16 cellular contexts compared by ENCODE assay signal in the genomic region with DNA sequence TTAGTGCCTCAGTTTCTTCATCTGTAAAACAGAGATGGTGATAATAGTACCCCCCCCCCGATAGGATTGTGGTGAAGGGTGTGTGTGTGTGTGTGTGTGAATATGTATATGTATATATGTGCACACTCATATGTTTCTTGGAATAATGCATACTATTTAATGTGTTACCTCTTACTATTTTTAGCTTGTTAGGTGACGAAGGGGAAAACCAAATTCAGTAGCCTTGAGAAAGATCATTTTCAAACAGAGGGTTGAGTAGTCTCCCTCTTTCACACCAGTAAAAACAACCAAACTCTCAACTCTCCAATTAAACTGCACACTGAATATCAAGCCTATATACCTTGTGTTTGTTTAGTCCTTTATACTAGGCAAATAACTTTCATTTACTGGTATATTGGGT.
A peak's percentile ranks its signal among the peaks of the same experiment; 100 is the strongest.
DNase-seq lines count a peak whose midpoint lies in the region; ATAC-seq, FAIRE-seq and TF ChIP-seq lines count a peak whose summit lies in the region.
"Had no signal": no experiment of that assay in that cellular context is flagged by ENCODE, and none has a peak within 500 bp of the region (broad histone marks: within the 10 kb centered on the region; RNA-seq: fewer than 3 reads in every experiment).

No MANE protein-coding gene starts in this region.

- in situ Hi-C loops in GM12878 (cut with MboI) = no loop called here

- no peaks in the 10 kb centered on the region for H3K27me3 ChIP-seq in left ventricle myocardium inferior (ENCODE audit: low read depth)
- H3K27me3 ChIP-seq in heart left ventricle = no peaks in the 10 kb centered on the region
- H3K27me3 ChIP-seq in GM12878 (replicated peaks in 1 of 2; ENCODE audit: control insufficient read depth in 2 of 2, insufficient read depth in 2 of 2, low read length in 1 of 2) = no peaks in the 10 kb centered on the region
- H3K27me3 ChIP-seq in mesenchymal stem cell (ENCODE audit: control insufficient read depth in 1 of 2, insufficient read depth in 1 of 2, low read length in 2 of 2) = no peaks in the 10 kb centered on the region
- no peaks in the 10 kb centered on the region for H3K27me3 ChIP-seq in uterus
- H3K27me3 ChIP-seq in colonic mucosa = no peaks in the 10 kb centered on the region
- H3K27me3 ChIP-seq: BLaER1 treated with 17β-estradiol and CSF1 and Interleukin-3, amounts not matched to agents 10 nM and 100 nM had no signal

- H3K4ac ChIP-seq in mesenchymal stem cell (ENCODE audit: low read depth in 1 of 2, low read length in 2 of 2) = no peak overlapping the region

- no peak for ATAC-seq in heart left ventricle
- ATAC-seq in GM12878 = peak; percentile 59
- ATAC-seq in HG03457 (IDR thresholded peaks at IDR 0.05; ENCODE audit: unreplicated experiment) = no peak
- ATAC-seq: CD8-positive, alpha-beta T cell had no signal

- BruUV-seq in GM12878 (replicated peaks; lab: Mats Ljungman, UMichigan) = no TSS peak

- SMC1A ChIA-PET in GM12878 (lab: Charles Lee; ENCODE audit: uncharacterized antibody, unreplicated experiment) = interaction anchor here (0.9 to 2.3 kb wide), 13 partner anchors 9 to 448 kb away, joined by 3 to 9 read pairs (median 4); no protein-coding TSS in a partner anchor

- no peak overlapping the region for H2BK12ac ChIP-seq in mesenchymal stem cell (ENCODE audit: low read length in 2 of 2)

- CTCF ChIA-PET in GM12878 (lab: Yijun Ruan, JAX) = interaction anchor here (1.1 kb wide), 1 partner anchor 10 kb away, joined by 3 read pairs; no protein-coding TSS in a partner anchor

- H3K23ac ChIP-seq in mesenchymal stem cell (ENCODE audit: low read length in 2 of 2) = no peak overlapping the region

- TF ChIP-seq POLR2A in heart left ventricle (IDR thresholded peaks at IDR 0.05) (no peak), GM12878 (IDR thresholded peaks at IDR 0.05; ENCODE audit: low read depth, low read length) (no peak), uterus (IDR thresholded peaks at IDR 0.05) (no peak)

- intact Hi-C loops in left ventricle myocardium inferior (cut with micrococcal nuclease) = no loop called here
- intact Hi-C loops in heart left ventricle (cut with DNase I) = no loop called here
- intact Hi-C loops in GM12878 (cut with micrococcal nuclease; ENCODE audit: unreplicated experiment) = loop anchor here (10.0 kb wide), 1 partner anchor 313 kb away; a partner anchor contains a TSS
- intact Hi-C loops in uterus (cut with DNase I; ENCODE audit: low total_unique reads) = no loop called here
- intact Hi-C loops in colonic mucosa (cut with DNase I) = no loop called here

- peak overlapping the region; percentile 43 for H3K27ac ChIP-seq in left ventricle myocardium inferior (replicated peaks)
- peak overlapping the region in 4 of 12 donors; percentile 15 to 27 (median 24) for H3K27ac ChIP-seq in heart left ventricle
- H3K27ac ChIP-seq in GM12878 (ENCODE audit: control insufficient read depth, insufficient read depth) = no peak overlapping the region
- H3K27ac ChIP-seq in mesenchymal stem cell (ENCODE audit: low read length, poor library complexity, severe bottlenecking) = no peak overlapping the region
- H3K27ac ChIP-seq in uterus = peak overlapping the region; percentile 59 to 65
- H3K27ac ChIP-seq in colonic mucosa = no peak overlapping the region
- H3K27ac ChIP-seq: BLaER1 treated with 17β-estradiol and CSF1 and Interleukin-3, amounts not matched to agents 10 nM and 100 nM; GM23248 had no signal

- TF ChIP-seq CTCF in left ventricle myocardium inferior (IDR thresholded peaks at IDR 0.05; ENCODE audit: borderline replicate concordance) (no peak), heart left ventricle (IDR thresholded peaks at IDR 0.05) (no peak), GM12878 (IDR thresholded peaks at IDR 0.05 in 2 of 3, conservative IDR thresholded peaks at IDR 0.05 in 1 of 3; ENCODE audit: control insufficient read depth in 2 of 3, extremely low read depth in 1 of 3, insufficient read depth in 1 of 3, low read depth in 3 of 3, low read length in 3 of 3) (no peak), uterus (IDR thresholded peaks at IDR 0.05) (no peak), colonic mucosa (IDR thresholded peaks at IDR 0.05) (no peak)

- no peak overlapping the region for H2BK5ac ChIP-seq in mesenchymal stem cell (ENCODE audit: low read depth, low read length, poor library complexity, severe bottlenecking)

- H2BK120ac ChIP-seq in mesenchymal stem cell (ENCODE audit: low read depth, low read length) = no peak overlapping the region

- no peaks in the 10 kb centered on the region for H4K20me1 ChIP-seq in GM12878 (ENCODE audit: control insufficient read depth, insufficient read depth)
- H4K20me1 ChIP-seq: BLaER1 treated with 17β-estradiol and CSF1 and Interleukin-3, amounts not matched to agents 10 nM and 100 nM had no signal

- no peak overlapping the region for H2BK15ac ChIP-seq in mesenchymal stem cell (ENCODE audit: low read depth, poor library complexity, severe bottlenecking)

- no peaks in the 10 kb centered on the region for H3K79me2 ChIP-seq in GM12878 (ENCODE audit: control insufficient read depth, insufficient read depth, low read length)

- H3K4me1 ChIP-seq in left ventricle myocardium inferior (peaks cover 27% of the 10 kb centered on the region), heart left ventricle (peaks cover 0 to 35% (median 9%) of the 10 kb centered on the region in 12 donors), GM12878 (ENCODE audit: control insufficient read depth, insufficient read depth, low read length) (no peaks in the 10 kb centered on the region), mesenchymal stem cell (ENCODE audit: control insufficient read depth, insufficient read depth, low read depth, low read length) (no peaks in the 10 kb centered on the region), uterus (peaks cover 0 to 9% of the 10 kb centered on the region in 2 donors), colonic mucosa (no peaks in the 10 kb centered on the region)
- H3K4me1 ChIP-seq: BLaER1 treated with 17β-estradiol and CSF1 and Interleukin-3, amounts not matched to agents 10 nM and 100 nM had no signal

- no peak for TF ChIP-seq EP300 in GM12878 (IDR thresholded peaks at IDR 0.05; ENCODE audit: borderline replicate concordance in 1 of 2, control insufficient read depth in 1 of 2, low read depth in 2 of 2, low read length in 2 of 2)

- FAIRE-seq in GM12878 (lab: Jason Lieb, UNC) = no peak

- DNase-seq in left ventricle myocardium inferior (no peak), heart left ventricle (no peak), GM12878 (ENCODE audit: low read depth, low spot score) (no peak), mesenchymal stem cell (no peak), uterus (no peak), NCI-H1048 (lab: John Stamatoyannopoulos, UW) (no peak), colonic mucosa (no peak)
- DNase-seq: 8988T; Calu3; CD8-positive, alpha-beta T cell; DMS79 treated with DMSO at 0.1 percent for 48 hours; GF-D8 had no signal

- no peaks in the 10 kb centered on the region for H3K36me3 ChIP-seq in left ventricle myocardium inferior
- no peaks in the 10 kb centered on the region for H3K36me3 ChIP-seq in heart left ventricle
- no peaks in the 10 kb centered on the region for H3K36me3 ChIP-seq in GM12878 (ENCODE audit: control insufficient read depth in 2 of 2, insufficient read depth in 2 of 2, low read length in 1 of 2)
- H3K36me3 ChIP-seq in mesenchymal stem cell (ENCODE audit: control insufficient read depth in 1 of 2, insufficient read depth in 2 of 2, low read depth in 1 of 2, low read length in 2 of 2) = no peaks in the 10 kb centered on the region
- H3K36me3 ChIP-seq in uterus = no peaks in the 10 kb centered on the region
- no peaks in the 10 kb centered on the region for H3K36me3 ChIP-seq in colonic mucosa
- H3K36me3 ChIP-seq: BLaER1 treated with 17β-estradiol and CSF1 and Interleukin-3, amounts not matched to agents 10 nM and 100 nM; HAP-1 had no signal

- H3K18ac ChIP-seq in mesenchymal stem cell (ENCODE audit: low read depth in 1 of 2, low read length in 2 of 2) = no peak overlapping the region

- POLR2A ChIA-PET in GM12878 (lab: Charles Lee) = interaction anchor here (0.6 to 0.7 kb wide), 3 partner anchors 22 to 315 kb away, joined by 3 to 5 read pairs (median 3); no protein-coding TSS in a partner anchor

- H3K4me3 ChIP-seq in left ventricle myocardium inferior (no peak overlapping the region), heart left ventricle (no peak overlapping the region), GM12878 (no peak overlapping the region), mesenchymal stem cell (ENCODE audit: insufficient read depth in 1 of 2, low read depth in 1 of 2, low read length in 2 of 2) (no peak overlapping the region), uterus (no peak overlapping the region), colonic mucosa (no peak overlapping the region)
- H3K4me3 ChIP-seq: BLaER1 treated with 17β-estradiol and CSF1 and Interleukin-3, amounts not matched to agents 10 nM and 100 nM; GM23248; HAP-1 had no signal

- H2AFZ ChIP-seq in GM12878 (ENCODE audit: control insufficient read depth, low read depth, low read length) (no peak overlapping the region), mesenchymal stem cell (ENCODE audit: low read depth, low read length) (no peak overlapping the region)
- H2AFZ ChIP-seq: GM23248 had no signal

- RAD21 ChIA-PET in GM12878 (lab: Charles Lee; ENCODE audit: unreplicated experiment) = interaction anchor here (0.6 to 1.7 kb wide), 5 partner anchors 16 to 150 kb away, joined by 3 to 4 read pairs (median 4); no protein-coding TSS in a partner anchor

- H2AK5ac ChIP-seq in mesenchymal stem cell (ENCODE audit: low read length, severe bottlenecking) = no peak overlapping the region

- no peak for TF ChIP-seq RAD21 in GM12878 (IDR thresholded peaks at IDR 0.05; ENCODE audit: insufficient read depth, low read depth, low read length)

- WGBS in heart left ventricle, 4 donors = 70 to 81% (median 76%) methylated on average over 2 of the region's 2 CpGs
- WGBS in GM12878 (ENCODE audit: insufficient coverage, insufficient replicate concordance, low lambda C conversion rate, missing lambda C conversion rate) = 0% methylated on average over 2 of the region's 2 CpGs
- WGBS in mesenchymal stem cell = 86% methylated on average over 1 of the region's 2 CpGs

- H3K9ac ChIP-seq in GM12878 (ENCODE audit: control insufficient read depth, insufficient read depth, low read length) (no peak overlapping the region), mesenchymal stem cell (ENCODE audit: low read length) (peak overlapping the region; percentile 43), colonic mucosa (ENCODE audit: low read depth in 2 of 2, low read length in 2 of 2) (no peak overlapping the region)
- H3K9ac ChIP-seq: BLaER1 treated with 17β-estradiol and CSF1 and Interleukin-3, amounts not matched to agents 10 nM and 100 nM; GM23248 had no signal

- no peak overlapping the region for H3K14ac ChIP-seq in mesenchymal stem cell (ENCODE audit: low read length in 2 of 2)

- H3K79me1 ChIP-seq in mesenchymal stem cell (replicated peaks; ENCODE audit: low read length, poor library complexity, severe bottlenecking) = no peaks in the 10 kb centered on the region

- H3K9me3 ChIP-seq in left ventricle myocardium inferior (replicated peaks) = no peaks in the 10 kb centered on the region
- H3K9me3 ChIP-seq in heart left ventricle = no peaks in the 10 kb centered on the region
- no peaks in the 10 kb centered on the region for H3K9me3 ChIP-seq in GM12878 (replicated peaks; ENCODE audit: control insufficient read depth, insufficient read depth, low read length)
- no peaks in the 10 kb centered on the region for H3K9me3 ChIP-seq in mesenchymal stem cell (ENCODE audit: control insufficient read depth, low read length)
- no peaks in the 10 kb centered on the region for H3K9me3 ChIP-seq in uterus
- no peaks in the 10 kb centered on the region for H3K9me3 ChIP-seq in colonic mucosa
- H3K9me3 ChIP-seq: HAP-1 had no signal

- H3K4me2 ChIP-seq in GM12878 (ENCODE audit: control insufficient read depth, insufficient read depth) (no peak overlapping the region), mesenchymal stem cell (ENCODE audit: low read length, poor library complexity, severe bottlenecking) (no peak overlapping the region)
- H3K4me2 ChIP-seq: BLaER1 treated with 17β-estradiol and CSF1 and Interleukin-3, amounts not matched to agents 10 nM and 100 nM had no signal

- no peak overlapping the region for H4K91ac ChIP-seq in mesenchymal stem cell (ENCODE audit: low read length)

- H4K8ac ChIP-seq in mesenchymal stem cell (ENCODE audit: low read length) = peak overlapping the region; percentile 41

Comparison
In these comparisons a context has a peak if more than half of its experiments do, and no peak if none do; other contexts are left out.
1. H3K27ac ChIP-seq: peak in left ventricle myocardium inferior (single experiment) and uterus (2 of 2); none in GM12878 (single experiment), mesenchymal stem cell (single experiment) and colonic mucosa (single experiment).